Comparison of ENCODE assay signal across 8 cellular contexts in the genomic region with DNA sequence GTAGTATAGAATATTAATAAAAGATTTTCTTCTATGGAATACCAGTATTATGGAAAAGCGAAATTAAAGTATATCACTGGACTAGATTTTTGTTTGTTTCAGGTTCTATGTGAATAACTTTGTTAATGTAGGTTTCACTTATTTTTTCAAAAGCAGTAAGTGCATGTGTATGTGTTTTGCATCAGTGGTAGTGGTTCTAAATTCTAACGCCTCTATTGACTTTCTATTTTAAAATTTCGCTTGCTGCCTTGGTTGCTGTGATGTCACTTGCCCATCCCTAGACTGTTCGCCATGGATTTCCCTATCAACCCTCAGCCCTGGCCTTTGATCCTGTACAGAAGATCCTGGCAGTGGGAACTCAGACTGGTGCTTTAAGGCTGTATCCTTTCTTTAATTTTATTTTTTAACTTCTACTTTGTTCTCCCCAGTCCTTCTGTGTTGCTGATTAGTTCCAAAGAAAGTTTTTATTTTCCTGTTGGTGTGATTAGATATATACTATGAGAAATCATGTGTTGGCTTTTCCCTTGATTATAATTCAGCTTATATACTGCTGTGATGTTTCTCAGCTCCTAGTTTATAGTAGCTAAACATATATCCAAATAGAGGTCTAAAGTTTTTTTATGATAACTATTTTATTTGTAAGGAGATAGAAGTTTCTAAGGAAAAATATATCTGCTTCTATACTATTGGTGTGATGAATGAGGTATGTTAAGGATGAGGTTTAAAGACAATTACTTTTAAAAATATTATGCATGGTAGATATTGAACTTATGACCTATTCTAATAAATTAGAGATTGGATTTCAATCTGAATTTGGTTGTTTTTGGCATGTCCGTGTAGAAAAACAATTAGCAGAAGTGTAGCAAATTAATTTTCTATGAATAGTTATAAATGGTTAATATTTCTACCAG. TPM values are rescaled to one million over a fixed set of nuclear protein-coding genes. Genes with fewer than 3 reads are reported as not detected.
DNase-seq lines count a peak whose midpoint lies in the region; ATAC-seq and TF ChIP-seq lines count a peak whose summit lies in the region.

No MANE protein-coding gene starts in this region.

- peaks cover 39% of the 10 kb centered on the region for H3K4me1 Mint-ChIP-seq in activated T-helper 2 cell treated with anti-CD3 and anti-CD28 coated beads, Interferon-gamma antibody, Interleukin-2, Interleukin-4, amounts not matched to agents 10 μg/mL and 5 μg/mL and 100 μg/mL, durations not matched to agents 14 hours and 24 hours and 36 hours (ENCODE audit: low read depth)
- peaks cover 21% of the 10 kb centered on the region for H3K4me1 Mint-ChIP-seq in type B pancreatic cell (ENCODE audit: unreplicated experiment)

- peak overlapping the region; percentile 91 for H3K4me3 ChIP-seq in kidney epithelial cell (ENCODE audit: low read depth, low read length)

- no peaks in the 10 kb centered on the region for H3K9me3 Mint-ChIP-seq in activated T-helper 2 cell treated with anti-CD3 and anti-CD28 coated beads, Interferon-gamma antibody, Interleukin-2, Interleukin-4, amounts not matched to agents 10 μg/mL and 5 μg/mL and 100 μg/mL, durations not matched to agents 14 hours and 24 hours and 36 hours
- H3K9me3 Mint-ChIP-seq in type B pancreatic cell, result no peaks in the 10 kb centered on the region

- H3K27me3 Mint-ChIP-seq in activated T-helper 2 cell treated with anti-CD3 and anti-CD28 coated beads, Interferon-gamma antibody, Interleukin-2, Interleukin-4, amounts not matched to agents 10 μg/mL and 5 μg/mL and 100 μg/mL, durations not matched to agents 14 hours and 24 hours and 36 hours (ENCODE audit: low read depth), result no peaks in the 10 kb centered on the region
- H3K27me3 Mint-ChIP-seq in type B pancreatic cell, result no peaks in the 10 kb centered on the region

- ATAC-seq in GM19035 (IDR thresholded peaks at IDR 0.05; ENCODE audit: unreplicated experiment) (no peak), HG02623 (IDR thresholded peaks at IDR 0.05; ENCODE audit: unreplicated experiment) (no peak)

- no peak for TF ChIP-seq CTCF in kidney epithelial cell (IDR thresholded peaks at IDR 0.05; ENCODE audit: insufficient read depth, low read length, poor library complexity, severe bottlenecking)
- no peak for TF ChIP-seq CTCF in type B pancreatic cell (conservative IDR thresholded peaks at IDR 0.05)

- peak; percentile 26 for DNase-seq in COLO668 (lab: John Stamatoyannopoulos, UW; ENCODE audit: unreplicated experiment)
- peak; percentile 62 for DNase-seq in HuH-7 (ENCODE audit: low spot score)
- no peak for DNase-seq in activated T-helper 2 cell treated with anti-CD3 and anti-CD28 coated beads, Interferon-gamma antibody, Interleukin-2, Interleukin-4, amounts not matched to agents 10 μg/mL and 5 μg/mL and 100 μg/mL, durations not matched to agents 14 hours and 24 hours and 36 hours (ENCODE audit: low spot score)
- DNase-seq in kidney epithelial cell (ENCODE audit: low read depth), result no peak
- no peak for DNase-seq in type B pancreatic cell (ENCODE audit: extremely low spot score, unreplicated experiment)
- DNase-seq in HPDE6-E6E7 (ENCODE audit: extremely low spot score), result no peak

- H3K36me3 ChIP-seq in kidney epithelial cell (ENCODE audit: control insufficient read depth, insufficient read depth, low read length), result no peaks in the 10 kb centered on the region

- peak overlapping the region; percentile 95 for H3K4me3 Mint-ChIP-seq in activated T-helper 2 cell treated with anti-CD3 and anti-CD28 coated beads, Interferon-gamma antibody, Interleukin-2, Interleukin-4, amounts not matched to agents 10 μg/mL and 5 μg/mL and 100 μg/mL, durations not matched to agents 14 hours and 24 hours and 36 hours (ENCODE audit: low read depth)
- peak overlapping the region; percentile 91 for H3K4me3 Mint-ChIP-seq in type B pancreatic cell

- peaks cover 20% of the 10 kb centered on the region for H3K36me3 Mint-ChIP-seq in activated T-helper 2 cell treated with anti-CD3 and anti-CD28 coated beads, Interferon-gamma antibody, Interleukin-2, Interleukin-4, amounts not matched to agents 10 μg/mL and 5 μg/mL and 100 μg/mL, durations not matched to agents 14 hours and 24 hours and 36 hours (ENCODE audit: low read depth)
- peaks cover 5% of the 10 kb centered on the region for H3K36me3 Mint-ChIP-seq in type B pancreatic cell

- intact Hi-C loops in activated T-helper 2 cell treated with anti-CD3 and anti-CD28 coated beads, Interferon-gamma antibody, Interleukin-2, Interleukin-4, amounts not matched to agents 10 μg/mL and 5 μg/mL and 100 μg/mL, durations not matched to agents 14 hours and 24 hours and 36 hours (cut with micrococcal nuclease), result loop anchor here (10.0 kb wide), 3 partner anchors 421 to 1471 kb away; a partner anchor contains a TSS

- no peak overlapping the region for H3K27ac Mint-ChIP-seq in activated T-helper 2 cell treated with anti-CD3 and anti-CD28 coated beads, Interferon-gamma antibody, Interleukin-2, Interleukin-4, amounts not matched to agents 10 μg/mL and 5 μg/mL and 100 μg/mL, durations not matched to agents 14 hours and 24 hours and 36 hours
- H3K27ac Mint-ChIP-seq in type B pancreatic cell, result peak overlapping the region; percentile 52

- H3K27me3 ChIP-seq in kidney epithelial cell (ENCODE audit: control insufficient read depth, insufficient read depth, low read length), result no peaks in the 10 kb centered on the region

RNA-seq across cellular contexts. Expression of a gene that starts 1.7 kb away (rescaled TPM):
- total RNA-seq in activated T-helper 2 cell treated with anti-CD3 and anti-CD28 coated beads, Interferon-gamma antibody, Interleukin-2, Interleukin-4, amounts not matched to agents 10 μg/mL and 5 μg/mL and 100 μg/mL, durations not matched to agents 14 hours and 24 hours and 36 hours, result 21.2 and 22.7 TPM in 2 replicates
- total RNA-seq in kidney epithelial cell (15.8 and 18.6 TPM in 2 replicates), type B pancreatic cell (ENCODE audit: low replicate concordance) (21.0 and 40.2 TPM in 2 replicates)

Comparison
In these comparisons a context has a peak if more than half of its experiments do, and no peak if none do; other contexts are left out.
1. DNase-seq: peak in COLO668 (single experiment) and HuH-7 (single experiment); none in activated T-helper 2 cell treated with anti-CD3 and anti-CD28 coated beads, Interferon-gamma antibody, Interleukin-2, Interleukin-4, amounts not matched to agents 10 μg/mL and 5 μg/mL and 100 μg/mL, durations not matched to agents 14 hours and 24 hours and 36 hours (single experiment), kidney epithelial cell (single experiment), type B pancreatic cell (single experiment) and HPDE6-E6E7 (single experiment).